Comparison of ENCODE assay signal across 26 cellular contexts in the genomic region with DNA sequence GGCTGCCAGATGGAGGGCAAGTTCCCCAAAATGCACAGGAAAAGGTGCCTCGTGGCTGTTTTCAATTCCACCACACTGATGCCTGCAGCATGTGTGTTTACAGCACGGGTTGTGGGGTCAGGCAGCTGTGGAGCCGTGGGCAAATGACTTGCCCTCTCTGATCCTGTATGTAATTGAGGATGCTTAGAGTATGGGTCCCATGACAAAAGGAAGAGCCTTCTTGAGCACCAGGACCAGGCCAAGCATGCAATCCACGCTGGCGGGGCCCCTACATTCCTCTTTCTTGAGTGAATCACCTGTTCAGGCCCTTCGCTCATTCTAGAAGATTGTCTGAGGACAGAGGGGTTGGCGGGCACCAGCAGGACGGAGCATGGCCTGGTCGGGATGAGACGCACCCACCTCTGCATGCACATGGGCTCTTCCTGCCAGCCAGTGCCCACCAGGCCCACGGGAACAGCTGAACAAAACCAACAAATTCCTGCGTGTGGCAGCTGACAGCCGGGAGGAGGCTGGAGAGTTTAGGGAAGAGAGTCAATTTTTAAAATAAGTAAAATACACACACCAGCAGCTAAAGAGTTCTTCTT. TPM values are rescaled to one million over a fixed set of nuclear protein-coding genes. Genes with fewer than 3 reads are reported as not detected.
"Had no signal": no experiment of that assay in that cellular context is flagged by ENCODE, and none has a peak within 500 bp of the region (broad histone marks: within the 10 kb centered on the region; RNA-seq: fewer than 3 reads in every experiment).

No MANE protein-coding gene starts in this region.

- H3K27me3 ChIP-seq: hepatocyte, upper lobe of left lung had no signal

- H3K27me3 Mint-ChIP-seq: activated CD4-positive, alpha-beta T cell treated with anti-CD3 and anti-CD28 coated beads, Interleukin-2, amount 10 ng/mL, durations not matched to agents 7 days and 5 days; activated CD8-positive, alpha-beta memory T cell treated with anti-CD3 and anti-CD28 coated beads, Interleukin-2, amount 10 ng/mL, durations not matched to agents 7 days and 5 days; activated CD8-positive, alpha-beta T cell treated with anti-CD3 and anti-CD28 coated beads for 36 hours; activated naive CD4-positive, alpha-beta T cell treated with anti-CD3 and anti-CD28 coated beads, Interleukin-2, amount 50 U/mL, for 24 hours; progenitor cell of endocrine pancreas had no signal

- H3K4me3 ChIP-seq: hepatocyte, thoracic aorta, upper lobe of left lung had no signal

- H3K36me3 ChIP-seq: thoracic aorta, upper lobe of left lung, WERI-Rb-1 had no signal

- DNase-seq: activated CD4-positive, alpha-beta T cell treated with anti-CD3 and anti-CD28 coated beads, Interleukin-2, amount 10 ng/mL, durations not matched to agents 7 days and 5 days; activated CD4-positive, CD25-positive, alpha-beta regulatory T cell treated with anti-CD3 and anti-CD28 coated beads, Interleukin-2, amount 50 U/mL, for 72 hours; activated CD8-positive, alpha-beta memory T cell treated with anti-CD3 and anti-CD28 coated beads, Interleukin-2, amount 10 ng/mL, durations not matched to agents 7 days and 5 days; activated CD8-positive, alpha-beta T cell treated with anti-CD3 and anti-CD28 coated beads for 36 hours; activated gamma-delta T cell treated with Interleukin-2 at 50 U/mL for 16 hours; activated T-cell treated with anti-CD3 and anti-CD28 coated beads for 4 hours; anterior cingulate cortex; caudate nucleus; dermis blood vessel endothelial cell; effector CD8-positive, alpha-beta T cell; foreskin keratinocyte; retina; stimulated activated CD4-positive, alpha-beta T cell treated with anti-CD3 and anti-CD28 coated beads, Interleukin-4, amount 100 ng/mL, for 24 hours; stimulated activated naive CD4-positive, alpha-beta T cell treated with Interleukin-2 at 50 U/mL for 16 hours; T-cell; WERI-Rb-1 had no signal

- H2AFZ ChIP-seq: hepatocyte had no signal

- H3K4me1 ChIP-seq: foreskin keratinocyte, upper lobe of left lung had no signal

- H3K27ac ChIP-seq: foreskin keratinocyte, hepatocyte, thoracic aorta, upper lobe of left lung, WERI-Rb-1 had no signal

- H3K4me3 Mint-ChIP-seq: activated CD4-positive, alpha-beta T cell treated with anti-CD3 and anti-CD28 coated beads, Interleukin-2, amount 10 ng/mL, durations not matched to agents 7 days and 5 days; activated CD8-positive, alpha-beta memory T cell treated with anti-CD3 and anti-CD28 coated beads, Interleukin-2, amount 10 ng/mL, durations not matched to agents 7 days and 5 days; activated CD8-positive, alpha-beta T cell treated with anti-CD3 and anti-CD28 coated beads for 36 hours; activated naive CD4-positive, alpha-beta T cell treated with anti-CD3 and anti-CD28 coated beads, Interleukin-2, amount 50 U/mL, for 24 hours; brain; T-cell; T-helper 2 cell treated with Interferon-gamma antibody and Interleukin-4, amounts not matched to agents 5 μg/mL and 100 μg/mL, for 36 hours had no signal

- H3K9me3 ChIP-seq: thoracic aorta, upper lobe of left lung had no signal

- H3K4me1 Mint-ChIP-seq: activated CD4-positive, alpha-beta T cell treated with anti-CD3 and anti-CD28 coated beads, Interleukin-2, amount 10 ng/mL, durations not matched to agents 7 days and 5 days; activated CD8-positive, alpha-beta memory T cell treated with anti-CD3 and anti-CD28 coated beads, Interleukin-2, amount 10 ng/mL, durations not matched to agents 7 days and 5 days; activated naive CD4-positive, alpha-beta T cell treated with anti-CD3 and anti-CD28 coated beads, Interleukin-2, amount 50 U/mL, for 24 hours; T-cell had no signal

- H3K27ac Mint-ChIP-seq: activated CD4-positive, alpha-beta T cell treated with anti-CD3 and anti-CD28 coated beads, Interleukin-2, amount 10 ng/mL, durations not matched to agents 7 days and 5 days; activated CD8-positive, alpha-beta memory T cell treated with anti-CD3 and anti-CD28 coated beads, Interleukin-2, amount 10 ng/mL, durations not matched to agents 7 days and 5 days; activated CD8-positive, alpha-beta T cell treated with anti-CD3 and anti-CD28 coated beads for 36 hours; activated naive CD4-positive, alpha-beta T cell treated with anti-CD3 and anti-CD28 coated beads, Interleukin-2, amount 50 U/mL, for 24 hours; brain; progenitor cell of endocrine pancreas; T-cell; T-helper 2 cell treated with Interferon-gamma antibody and Interleukin-4, amounts not matched to agents 5 μg/mL and 100 μg/mL, for 36 hours had no signal

- H3K36me3 Mint-ChIP-seq: activated CD8-positive, alpha-beta memory T cell treated with anti-CD3 and anti-CD28 coated beads, Interleukin-2, amount 10 ng/mL, durations not matched to agents 7 days and 5 days; activated naive CD4-positive, alpha-beta T cell treated with anti-CD3 and anti-CD28 coated beads, Interleukin-2, amount 50 U/mL, for 24 hours; brain; T-cell had no signal

- H3K4me2 ChIP-seq: hepatocyte had no signal

- H3K9me3 Mint-ChIP-seq: activated CD4-positive, alpha-beta T cell treated with anti-CD3 and anti-CD28 coated beads, Interleukin-2, amount 10 ng/mL, durations not matched to agents 7 days and 5 days; activated CD8-positive, alpha-beta T cell treated with anti-CD3 and anti-CD28 coated beads for 36 hours; activated naive CD4-positive, alpha-beta T cell treated with anti-CD3 and anti-CD28 coated beads, Interleukin-2, amount 50 U/mL, for 24 hours; brain; T-cell; T-helper 2 cell treated with Interferon-gamma antibody and Interleukin-4, amounts not matched to agents 5 μg/mL and 100 μg/mL, for 36 hours had no signal

- H3K79me2 ChIP-seq: hepatocyte had no signal

RNA-seq across cellular contexts. Expression of a gene that starts 1.4 kb away (rescaled TPM):
- total RNA-seq: activated CD4-positive, alpha-beta T cell treated with anti-CD3 and anti-CD28 coated beads, Interleukin-2, amount 10 ng/mL, durations not matched to agents 7 days and 5 days; activated CD8-positive, alpha-beta memory T cell treated with anti-CD3 and anti-CD28 coated beads, Interleukin-2, amount 10 ng/mL, durations not matched to agents 7 days and 5 days; activated CD8-positive, alpha-beta T cell treated with anti-CD3 and anti-CD28 coated beads for 36 hours; dermis blood vessel endothelial cell; foreskin keratinocyte; hepatocyte; omental fat pad had no signal
- polyA plus RNA-seq: foreskin keratinocyte, neural cell had no signal

RNA-seq across cellular contexts. Expression of a gene that starts 10.5 kb away (rescaled TPM):
- total RNA-seq: activated CD4-positive, alpha-beta T cell treated with anti-CD3 and anti-CD28 coated beads, Interleukin-2, amount 10 ng/mL, durations not matched to agents 7 days and 5 days; activated CD8-positive, alpha-beta memory T cell treated with anti-CD3 and anti-CD28 coated beads, Interleukin-2, amount 10 ng/mL, durations not matched to agents 7 days and 5 days; activated CD8-positive, alpha-beta T cell treated with anti-CD3 and anti-CD28 coated beads for 36 hours; dermis blood vessel endothelial cell; foreskin keratinocyte; hepatocyte; liver; progenitor cell of endocrine pancreas had no signal
- polyA plus RNA-seq: foreskin keratinocyte, liver, neural cell had no signal
